Comparison of ENCODE assay signal across 15 cellular contexts in the genomic region with DNA sequence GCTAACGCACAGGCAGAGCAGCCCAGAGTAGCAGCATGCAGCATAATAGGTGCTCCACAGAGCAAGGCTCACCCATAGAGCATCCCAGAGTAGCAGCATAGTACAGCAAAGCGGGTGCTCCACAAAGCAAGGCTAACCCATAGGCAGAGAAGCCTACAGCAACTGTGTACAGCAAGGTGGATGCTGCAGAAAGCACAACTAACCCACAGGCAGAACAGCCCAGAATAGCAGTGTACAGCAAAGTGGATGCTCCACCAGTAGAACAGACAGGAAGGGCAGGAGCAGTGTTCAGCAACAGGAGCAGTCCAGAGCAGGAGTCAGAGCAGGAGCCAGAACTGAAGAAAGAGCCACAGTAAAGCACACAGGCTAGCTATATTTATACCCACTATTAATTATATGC.
A peak's percentile ranks its signal among the peaks of the same experiment; 100 is the strongest.
DNase-seq lines count a peak whose midpoint lies in the region; ATAC-seq and TF ChIP-seq lines count a peak whose summit lies in the region.
"Had no signal": no experiment of that assay in that cellular context is flagged by ENCODE, and none has a peak within 500 bp of the region (broad histone marks: within the 10 kb centered on the region; RNA-seq: fewer than 3 reads in every experiment).

No MANE protein-coding gene starts in this region.

- H3K79me1 ChIP-seq in IMR-90 (ENCODE audit: low read depth in 1 of 2, low read length in 2 of 2): no peaks in the 10 kb centered on the region
- no peaks in the 10 kb centered on the region for H3K79me1 ChIP-seq in neuronal stem cell (ENCODE audit: low read depth, low read length)

- no peak for TF ChIP-seq RAD21 in IMR-90 (IDR thresholded peaks at IDR 0.05; ENCODE audit: low read length)

- no peak overlapping the region for H3K56ac ChIP-seq in IMR-90 (ENCODE audit: extremely low read depth, insufficient read depth, low read length)

- H3K27me3 ChIP-seq in IMR-90 (ENCODE audit: control insufficient read depth, insufficient read depth, low read length) (no peaks in the 10 kb centered on the region), neuronal stem cell (ENCODE audit: control insufficient read depth in 3 of 3, insufficient read depth in 3 of 3, low read depth in 1 of 3, low read length in 3 of 3) (no peaks in the 10 kb centered on the region), tibial artery (no peaks in the 10 kb centered on the region)
- H3K27me3 ChIP-seq: BLaER1 had no signal

- H2BK12ac ChIP-seq in neuronal stem cell (ENCODE audit: low read length): no peak overlapping the region

- H3K9me3 Mint-ChIP-seq in activated CD4-positive, alpha-beta T cell treated with anti-CD3 and anti-CD28 coated beads, Interleukin-2, amount 10 ng/mL, durations not matched to agents 24 days and 14 days: peaks cover 7% of the 10 kb centered on the region
- H3K9me3 Mint-ChIP-seq in activated T-helper 1 cell treated with anti-CD3 and anti-CD28 coated beads, Interleukin-12 subunit alpha, Interleukin-12 subunit beta, Interleukin-2, Interleukin-4 antibody, amounts not matched to agents 30 ng/mL and 10 ng/mL and 1 ng/mL, durations not matched to agents 14 hours and 24 hours and 36 hours: peaks cover 19% of the 10 kb centered on the region

- no peak overlapping the region for H2BK120ac ChIP-seq in IMR-90 (ENCODE audit: low read depth, low read length)
- H2BK120ac ChIP-seq in neuronal stem cell (ENCODE audit: low read depth, low read length): no peak overlapping the region

- H3K9me1 ChIP-seq in IMR-90 (ENCODE audit: insufficient read depth, low read length): no peaks in the 10 kb centered on the region

- H2AK9ac ChIP-seq in IMR-90 (replicated peaks; ENCODE audit: low read depth, low read length, poor library complexity): peak overlapping the region; percentile 15

- no peaks in the 10 kb centered on the region for H3K4me1 Mint-ChIP-seq in activated CD4-positive, alpha-beta T cell treated with anti-CD3 and anti-CD28 coated beads, Interleukin-2, amount 10 ng/mL, durations not matched to agents 24 days and 14 days
- peaks cover 5% of the 10 kb centered on the region for H3K4me1 Mint-ChIP-seq in activated T-helper 1 cell treated with anti-CD3 and anti-CD28 coated beads, Interleukin-12 subunit alpha, Interleukin-12 subunit beta, Interleukin-2, Interleukin-4 antibody, amounts not matched to agents 30 ng/mL and 10 ng/mL and 1 ng/mL, durations not matched to agents 14 hours and 24 hours and 36 hours (ENCODE audit: low read depth)
- H3K4me1 Mint-ChIP-seq: CD8-positive, alpha-beta memory T cell had no signal

- intact Hi-C loops in activated CD4-positive, alpha-beta T cell treated with anti-CD3 and anti-CD28 coated beads, Interleukin-2, amount 10 ng/mL, durations not matched to agents 24 days and 14 days (cut with micrococcal nuclease): no loop called here
- intact Hi-C loops in IMR-90 (cut with micrococcal nuclease) (no loop called here), tibial artery (cut with DNase I; ENCODE audit: low total_unique reads) (no loop called here)
- intact Hi-C loops in activated T-helper 1 cell treated with anti-CD3 and anti-CD28 coated beads, Interleukin-12 subunit alpha, Interleukin-12 subunit beta, Interleukin-2, Interleukin-4 antibody, amounts not matched to agents 30 ng/mL and 10 ng/mL and 1 ng/mL, durations not matched to agents 14 hours and 24 hours and 36 hours (cut with micrococcal nuclease): no loop called here

- H2AK5ac ChIP-seq in IMR-90 (ENCODE audit: low read depth, low read length) (no peak overlapping the region), neuronal stem cell (ENCODE audit: low read depth, low read length) (peak overlapping the region; percentile 63)

- H2BK15ac ChIP-seq in IMR-90 (ENCODE audit: low read depth, low read length): no peak overlapping the region
- H2BK15ac ChIP-seq in neuronal stem cell (ENCODE audit: low read length): no peak overlapping the region

- H3K27me3 Mint-ChIP-seq in activated CD4-positive, alpha-beta T cell treated with anti-CD3 and anti-CD28 coated beads, Interleukin-2, amount 10 ng/mL, durations not matched to agents 24 days and 14 days: peaks cover 4% of the 10 kb centered on the region
- peaks cover 9% of the 10 kb centered on the region for H3K27me3 Mint-ChIP-seq in activated T-helper 1 cell treated with anti-CD3 and anti-CD28 coated beads, Interleukin-12 subunit alpha, Interleukin-12 subunit beta, Interleukin-2, Interleukin-4 antibody, amounts not matched to agents 30 ng/mL and 10 ng/mL and 1 ng/mL, durations not matched to agents 14 hours and 24 hours and 36 hours (ENCODE audit: insufficient read depth)

- BruUV-seq in IMR-90 (replicated peaks; lab: Mats Ljungman, UMichigan): no TSS peak

- peaks cover 2% of the 10 kb centered on the region for H3K36me3 Mint-ChIP-seq in activated CD4-positive, alpha-beta T cell treated with anti-CD3 and anti-CD28 coated beads, Interleukin-2, amount 10 ng/mL, durations not matched to agents 24 days and 14 days (ENCODE audit: low read depth)
- peaks cover 2% of the 10 kb centered on the region for H3K36me3 Mint-ChIP-seq in activated T-helper 1 cell treated with anti-CD3 and anti-CD28 coated beads, Interleukin-12 subunit alpha, Interleukin-12 subunit beta, Interleukin-2, Interleukin-4 antibody, amounts not matched to agents 30 ng/mL and 10 ng/mL and 1 ng/mL, durations not matched to agents 14 hours and 24 hours and 36 hours (ENCODE audit: low read depth)

- H3K4me1 ChIP-seq in IMR-90 (ENCODE audit: control insufficient read depth, insufficient read depth, low read length) (no peaks in the 10 kb centered on the region), neuronal stem cell (ENCODE audit: control insufficient read depth in 2 of 2, insufficient read depth in 1 of 2, low read depth in 1 of 2, low read length in 2 of 2) (no peaks in the 10 kb centered on the region), tibial artery (no peaks in the 10 kb centered on the region)
- H3K4me1 ChIP-seq: BLaER1, Caco-2 had no signal

- H3K27ac ChIP-seq in IMR-90 (ENCODE audit: insufficient read depth, low read length) (no peak overlapping the region), neuronal stem cell (replicated peaks; ENCODE audit: low read length) (no peak overlapping the region), tibial artery (no peak overlapping the region)
- H3K27ac ChIP-seq: 22Rv1, BLaER1 had no signal

- H4K20me1 ChIP-seq in IMR-90 (ENCODE audit: insufficient read depth, low read length): no peaks in the 10 kb centered on the region
- H4K20me1 ChIP-seq: BLaER1 had no signal

- H3K14ac ChIP-seq in IMR-90 (replicated peaks; ENCODE audit: low read depth, low read length): no peak overlapping the region
- peak overlapping the region; percentile 86 for H3K14ac ChIP-seq in neuronal stem cell (ENCODE audit: low read length)

- no peak overlapping the region for H4K8ac ChIP-seq in IMR-90 (ENCODE audit: low read depth in 2 of 2, low read length in 2 of 2)
- no peak overlapping the region for H4K8ac ChIP-seq in neuronal stem cell (ENCODE audit: low read depth, low read length)

- CTCF ChIA-PET in IMR-90 (lab: Yijun Ruan, JAX): no interaction called here

- H2AFZ ChIP-seq in IMR-90 (replicated peaks; ENCODE audit: low read length, poor library complexity) (peak overlapping the region; percentile 26), neuronal stem cell (ENCODE audit: low read length) (peak overlapping the region; percentile 12)

- WGBS in IMR-90 (ENCODE audit: extremely low coverage in 2 of 2, insufficient read length in 1 of 2), 2 experiments: 100% methylated on average over 2 of the region's 2 CpGs; no CpG with 5 or more reads in 1 of the 2 experiments
- no CpG with 5 or more reads among the region's 2 CpGs for WGBS in neuronal stem cell (ENCODE audit: extremely low coverage in 2 of 2, insufficient read length in 2 of 2, insufficient replicate concordance in 1 of 2), 2 donors

- in situ Hi-C loops in IMR-90 (cut with MboI; ENCODE audit: low sequenced_read_pairs): no loop called here

- dilution Hi-C loops in IMR-90 (cut with HindIII; ENCODE audit: low sequenced_read_pairs, unreplicated experiment): no loop called here

- no peak for TF ChIP-seq POLR2A in IMR-90 (IDR thresholded peaks at IDR 0.05; ENCODE audit: low read depth, low read length)

- no peak overlapping the region for H3K4me3 Mint-ChIP-seq in activated CD4-positive, alpha-beta T cell treated with anti-CD3 and anti-CD28 coated beads, Interleukin-2, amount 10 ng/mL, durations not matched to agents 24 days and 14 days
- H3K4me3 Mint-ChIP-seq in activated T-helper 1 cell treated with anti-CD3 and anti-CD28 coated beads, Interleukin-12 subunit alpha, Interleukin-12 subunit beta, Interleukin-2, Interleukin-4 antibody, amounts not matched to agents 30 ng/mL and 10 ng/mL and 1 ng/mL, durations not matched to agents 14 hours and 24 hours and 36 hours: no peak overlapping the region
- H3K4me3 Mint-ChIP-seq: CD8-positive, alpha-beta memory T cell had no signal

- H3K4me2 ChIP-seq in IMR-90 (ENCODE audit: low read depth, low read length) (no peak overlapping the region), neuronal stem cell (ENCODE audit: insufficient read depth, low read length, poor library complexity, severe bottlenecking) (no peak overlapping the region)
- H3K4me2 ChIP-seq: BLaER1 had no signal

- no peak overlapping the region for H3K9ac ChIP-seq in IMR-90 (ENCODE audit: low read depth, low read length)
- no peak overlapping the region for H3K9ac ChIP-seq in neuronal stem cell (ENCODE audit: low read depth, low read length, poor library complexity)
- H3K9ac ChIP-seq: BLaER1 had no signal

- H3K18ac ChIP-seq in IMR-90 (ENCODE audit: low read depth, low read length): no peak overlapping the region
- no peak overlapping the region for H3K18ac ChIP-seq in neuronal stem cell (ENCODE audit: low read length)

- no peak overlapping the region for H2BK20ac ChIP-seq in IMR-90 (ENCODE audit: low read depth, low read length)

- no peaks in the 10 kb centered on the region for H3K36me3 ChIP-seq in IMR-90 (ENCODE audit: control insufficient read depth, insufficient read depth, low read length)
- no peaks in the 10 kb centered on the region for H3K36me3 ChIP-seq in neuronal stem cell (replicated peaks in 1 of 2; ENCODE audit: control insufficient read depth in 2 of 2, insufficient read depth in 2 of 2, low read length in 2 of 2)
- H3K36me3 ChIP-seq in tibial artery: no peaks in the 10 kb centered on the region

- TF ChIP-seq CTCF in IMR-90 (conservative IDR thresholded peaks at IDR 0.05; ENCODE audit: low read depth, low read length) (no peak), tibial artery (IDR thresholded peaks at IDR 0.05) (no peak)

- POLR2A ChIA-PET in IMR-90 (lab: Charles Lee; ENCODE audit: unreplicated experiment): no interaction called here

- H3K23ac ChIP-seq in IMR-90 (ENCODE audit: low read depth, low read length): no peak overlapping the region
- H3K23ac ChIP-seq in neuronal stem cell (ENCODE audit: low read depth, low read length, poor library complexity): no peak overlapping the region

- H3K9me3 ChIP-seq in IMR-90 (ENCODE audit: control insufficient read depth, insufficient read depth, low read length): peaks cover 3% of the 10 kb centered on the region; the same call in 1 of the 2 replicates
- H3K9me3 ChIP-seq in neuronal stem cell (replicated peaks in 1 of 2; ENCODE audit: control insufficient read depth in 2 of 2, insufficient read depth in 1 of 2, low read depth in 1 of 2, low read length in 2 of 2): peaks cover 13 to 16% of the 10 kb centered on the region in 2 donors
- no peaks in the 10 kb centered on the region for H3K9me3 ChIP-seq in tibial artery

- H4K5ac ChIP-seq in IMR-90 (ENCODE audit: low read depth, low read length): no peak overlapping the region

- no peak overlapping the region for H3K27ac Mint-ChIP-seq in activated CD4-positive, alpha-beta T cell treated with anti-CD3 and anti-CD28 coated beads, Interleukin-2, amount 10 ng/mL, durations not matched to agents 24 days and 14 days
- H3K27ac Mint-ChIP-seq in activated T-helper 1 cell treated with anti-CD3 and anti-CD28 coated beads, Interleukin-12 subunit alpha, Interleukin-12 subunit beta, Interleukin-2, Interleukin-4 antibody, amounts not matched to agents 30 ng/mL and 10 ng/mL and 1 ng/mL, durations not matched to agents 14 hours and 24 hours and 36 hours: peak overlapping the region; percentile 31
- H3K27ac Mint-ChIP-seq: CD8-positive, alpha-beta memory T cell had no signal

- H3K4ac ChIP-seq in IMR-90 (ENCODE audit: low read depth, low read length): no peak overlapping the region; the same call in 1 of the 2 replicates
- H3K4ac ChIP-seq in neuronal stem cell (ENCODE audit: low read length): no peak overlapping the region

- H3K4me3 ChIP-seq in IMR-90 (ENCODE audit: insufficient read depth, low read depth, low read length) (no peak overlapping the region), neuronal stem cell (ENCODE audit: low read length in 2 of 2) (peak overlapping the region in 1 of 2 donors; percentile 33), tibial artery (no peak overlapping the region)
- H3K4me3 ChIP-seq: BLaER1 had no signal

- DNase-seq in activated CD4-positive, alpha-beta T cell treated with anti-CD3 and anti-CD28 coated beads, Interleukin-2, amount 10 ng/mL, durations not matched to agents 24 days and 14 days: peak; percentile 52
- no peak for DNase-seq in activated CD4-positive, alpha-beta T cell treated with anti-CD3 and anti-CD28 coated beads for 48 hours
- DNase-seq in IMR-90: no peak
- DNase-seq in activated T-helper 1 cell treated with anti-CD3 and anti-CD28 coated beads, Interleukin-12 subunit alpha, Interleukin-12 subunit beta, Interleukin-2, Interleukin-4 antibody, amounts not matched to agents 30 ng/mL and 10 ng/mL and 1 ng/mL, durations not matched to agents 14 hours and 24 hours and 36 hours (ENCODE audit: low spot score): no peak
- DNase-seq in neuronal stem cell (ENCODE audit: low spot score): no peak
- DNase-seq in tibial artery: no peak
- DNase-seq: AML-193; Caco-2; CD8-positive, alpha-beta memory T cell; DND-41; GDM1 had no signal

- no peak overlapping the region for H4K91ac ChIP-seq in IMR-90 (ENCODE audit: insufficient read depth, low read depth, low read length)
- no peak overlapping the region for H4K91ac ChIP-seq in neuronal stem cell (ENCODE audit: low read depth, low read length, poor library complexity)

- H2BK5ac ChIP-seq in IMR-90 (ENCODE audit: low read depth, low read length, poor library complexity, severe bottlenecking): no peak overlapping the region
- no peak overlapping the region for H2BK5ac ChIP-seq in neuronal stem cell (ENCODE audit: low read length)

- peak; percentile 72 for ATAC-seq in IMR-90 (ENCODE audit: low read depth)
- ATAC-seq in HG02973 (IDR thresholded peaks at IDR 0.05; ENCODE audit: unreplicated experiment): no peak
- ATAC-seq in activated CD4-positive, CD25-positive, alpha-beta regulatory T cell treated with anti-CD3 and anti-CD28 coated beads, Interleukin-2, amount 50 U/mL, for 24 hours: no peak
